In the genomic region with DNA sequence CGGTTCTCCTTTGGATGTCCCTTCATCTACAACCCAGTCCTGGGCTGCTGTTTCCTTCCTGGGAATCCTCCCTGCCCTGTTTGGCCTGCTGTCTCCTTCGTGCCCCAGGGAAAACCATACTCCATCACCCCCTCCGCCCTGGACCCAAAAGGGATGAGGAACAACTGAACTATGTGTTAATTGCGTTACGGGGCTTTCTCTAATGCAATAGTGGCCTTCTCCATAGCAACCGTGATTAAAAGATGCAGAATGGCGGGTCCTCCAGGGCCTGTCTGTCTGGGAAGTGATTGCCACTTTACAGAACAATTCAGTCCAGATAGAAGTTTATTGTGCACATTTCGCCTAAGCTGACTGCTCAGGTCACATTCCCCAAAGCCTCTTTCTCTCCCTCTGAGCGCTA, we compare ENCODE assay signal across 21 cellular contexts.
A peak's percentile ranks its signal among the peaks of the same experiment; 100 is the strongest.
DNase-seq lines count a peak whose midpoint lies in the region; ATAC-seq and TF ChIP-seq lines count a peak whose summit lies in the region.
"Had no signal": no experiment of that assay in that cellular context is flagged by ENCODE, and none has a peak within 500 bp of the region (broad histone marks: within the 10 kb centered on the region; RNA-seq: fewer than 3 reads in every experiment).

No MANE protein-coding gene starts in this region.

- ATAC-seq in stimulated activated naive CD8-positive, alpha-beta T cell treated with anti-CD3 and anti-CD28 coated beads, Interleukin-15, amount 100 ng/mL, for 72 hours, result no peak
- ATAC-seq: mucosa of descending colon; stimulated activated naive CD8-positive, alpha-beta T cell treated with anti-CD3 and anti-CD28 coated beads, Interleukin-15, Interleukin-2, amounts not matched to agents 100 U/mL and 50 U/mL, for 24 hours had no signal

- no peak overlapping the region for H3K27ac Mint-ChIP-seq in stimulated activated naive CD8-positive, alpha-beta T cell treated with anti-CD3 and anti-CD28 coated beads, Interleukin-15, amount 100 ng/mL, for 72 hours
- H3K27ac Mint-ChIP-seq: activated CD4-positive, alpha-beta T cell treated with anti-CD3 and anti-CD28 coated beads, Interleukin-2, amount 10 ng/mL, durations not matched to agents 24 days and 14 days; activated naive CD8-positive, alpha-beta T cell treated with anti-CD3 and anti-CD28 coated beads, Interleukin-2, amount 10 ng/mL, durations not matched to agents 7 days and 5 days had no signal

- no peak overlapping the region for H3K4me3 Mint-ChIP-seq in stimulated activated naive CD8-positive, alpha-beta T cell treated with anti-CD3 and anti-CD28 coated beads, Interleukin-15, amount 100 ng/mL, for 72 hours
- H3K4me3 Mint-ChIP-seq: activated CD4-positive, alpha-beta T cell treated with anti-CD3 and anti-CD28 coated beads, Interleukin-2, amount 10 ng/mL, durations not matched to agents 24 days and 14 days; activated naive CD8-positive, alpha-beta T cell treated with anti-CD3 and anti-CD28 coated beads, Interleukin-2, amount 10 ng/mL, durations not matched to agents 7 days and 5 days had no signal

- H3K36me3 ChIP-seq in BE2C (no peaks in the 10 kb centered on the region), ectodermal cell (ENCODE audit: control insufficient read depth, insufficient read depth, low read length) (no peaks in the 10 kb centered on the region), A673 (ENCODE audit: insufficient read depth, low read length, poor library complexity, severe bottlenecking) (no peaks in the 10 kb centered on the region)
- H3K36me3 ChIP-seq: pancreas, spleen had no signal

- no TSS peak for BruUV-seq in A673 (replicated peaks; lab: Mats Ljungman, UMichigan)

- H3K27me3 ChIP-seq in BE2C, result no peaks in the 10 kb centered on the region
- H3K27me3 ChIP-seq in ectodermal cell (ENCODE audit: control insufficient read depth, insufficient read depth, low read length, poor library complexity, severe bottlenecking), result no peaks in the 10 kb centered on the region
- peaks cover 46% of the 10 kb centered on the region for H3K27me3 ChIP-seq in A673 (replicated peaks; ENCODE audit: insufficient read depth, low read depth, low read length, poor library complexity)
- H3K27me3 ChIP-seq: pancreas had no signal

- H3K27ac ChIP-seq in ectodermal cell (ENCODE audit: insufficient read depth, low read depth, low read length, poor library complexity, severe bottlenecking) (peak overlapping the region; percentile 44), A673 (ENCODE audit: low read depth, low read length, poor library complexity, severe bottlenecking) (no peak overlapping the region)
- H3K27ac ChIP-seq: pancreas had no signal

- DNase-seq in BE2C (peak; percentile 77), NCI-H82 (lab: John Stamatoyannopoulos, UW) (peak; percentile 77), islet precursor cell (peak; percentile 96), A673 (ENCODE audit: low spot score) (no peak), posterior cingulate gyrus (no peak)
- no peak for DNase-seq in activated CD4-positive, alpha-beta T cell treated with anti-CD3 and anti-CD28 coated beads, Interleukin-2, amount 50 U/mL, for 4 hours
- DNase-seq in stimulated activated naive CD8-positive, alpha-beta T cell treated with anti-CD3 and anti-CD28 coated beads, Interleukin-15, amount 100 ng/mL, for 72 hours, result no peak
- DNase-seq: ACHN; activated CD4-positive, alpha-beta T cell treated with anti-CD3 and anti-CD28 coated beads, Interleukin-2, amount 10 ng/mL, durations not matched to agents 24 days and 14 days; activated naive CD8-positive, alpha-beta T cell treated with anti-CD3 and anti-CD28 coated beads, Interleukin-2, amount 10 ng/mL, durations not matched to agents 7 days and 5 days; cerebellar nuclear complex; GDM1; IMR-90; kidney; mucosa of descending colon; NCI-H2081 treated with DMSO at 0.1 percent for 48 hours; pancreas; spleen; stimulated activated naive CD8-positive, alpha-beta T cell treated with anti-CD3 and anti-CD28 coated beads, Interleukin-15, Interleukin-2, amounts not matched to agents 100 U/mL and 50 U/mL, for 24 hours; T1000 had no signal

- intact Hi-C loops in A673 (cut with micrococcal nuclease; ENCODE audit: unreplicated experiment) (no loop called here), posterior cingulate gyrus (cut with DNase I) (no loop called here)

- H3K4me1 Mint-ChIP-seq in stimulated activated naive CD8-positive, alpha-beta T cell treated with anti-CD3 and anti-CD28 coated beads, Interleukin-15, amount 100 ng/mL, for 72 hours, result no peaks in the 10 kb centered on the region
- H3K4me1 Mint-ChIP-seq: activated CD4-positive, alpha-beta T cell treated with anti-CD3 and anti-CD28 coated beads, Interleukin-2, amount 10 ng/mL, durations not matched to agents 24 days and 14 days; activated naive CD8-positive, alpha-beta T cell treated with anti-CD3 and anti-CD28 coated beads, Interleukin-2, amount 10 ng/mL, durations not matched to agents 7 days and 5 days had no signal

- H3K4me3 ChIP-seq in BE2C (ENCODE audit: low read depth, low read length) (peak overlapping the region; percentile 1; the same call in 1 of the 2 replicates), ectodermal cell (ENCODE audit: insufficient read depth, low read depth, low read length) (no peak overlapping the region), A673 (ENCODE audit: low read depth, low read length, poor library complexity, severe bottlenecking) (no peak overlapping the region)
- H3K4me3 ChIP-seq: mucosa of descending colon, pancreas, spleen had no signal

- CTCF ChIA-PET in A673 (lab: Charles Lee), result interaction anchor here (0.6 kb wide), 1 partner anchor 177 kb away, joined by 8 read pairs; no protein-coding TSS in a partner anchor

- peaks cover 42% of the 10 kb centered on the region for H3K27me3 Mint-ChIP-seq in stimulated activated naive CD8-positive, alpha-beta T cell treated with anti-CD3 and anti-CD28 coated beads, Interleukin-15, amount 100 ng/mL, for 72 hours

- POLR2A ChIA-PET in A673 (lab: Charles Lee; ENCODE audit: low non-redundant PET), result no interaction called here

- H3K4me1 ChIP-seq in BE2C (peaks cover 25% of the 10 kb centered on the region), ectodermal cell (ENCODE audit: control insufficient read depth, insufficient read depth, low read length) (peaks cover 38% of the 10 kb centered on the region), A673 (ENCODE audit: insufficient read depth, low read length, poor library complexity, severe bottlenecking) (no peaks in the 10 kb centered on the region)
- H3K4me1 ChIP-seq: pancreas, spleen had no signal

- TF ChIP-seq CTCF in BE2C (IDR thresholded peaks at IDR 0.05; ENCODE audit: low read depth, low read length) (no peak), A673 (conservative IDR thresholded peaks at IDR 0.05; ENCODE audit: low read depth, low read length) (no peak)

- H3K9me3 ChIP-seq in BE2C (no peaks in the 10 kb centered on the region; the same call in 1 of the 2 replicates), ectodermal cell (ENCODE audit: control insufficient read depth, low read length) (no peaks in the 10 kb centered on the region), A673 (ENCODE audit: low read depth, low read length, poor library complexity, severe bottlenecking) (no peaks in the 10 kb centered on the region)
- H3K9me3 ChIP-seq: mucosa of descending colon, pancreas, spleen had no signal

- H3K9me3 Mint-ChIP-seq in stimulated activated naive CD8-positive, alpha-beta T cell treated with anti-CD3 and anti-CD28 coated beads, Interleukin-15, amount 100 ng/mL, for 72 hours, result no peaks in the 10 kb centered on the region
- H3K9me3 Mint-ChIP-seq: activated CD4-positive, alpha-beta T cell treated with anti-CD3 and anti-CD28 coated beads, Interleukin-2, amount 10 ng/mL, durations not matched to agents 24 days and 14 days; activated naive CD8-positive, alpha-beta T cell treated with anti-CD3 and anti-CD28 coated beads, Interleukin-2, amount 10 ng/mL, durations not matched to agents 7 days and 5 days had no signal

- WGBS in ectodermal cell, 2 experiments, result 30 to 41% methylated on average over 8 to 9 of the region's 9 CpGs

Comparison
In these comparisons a context has a peak if more than half of its experiments do, and no peak if none do; other contexts are left out.
1. DNase-seq: peak in BE2C (single experiment), NCI-H82 (single experiment) and islet precursor cell (single experiment); none in A673 (single experiment), posterior cingulate gyrus (0 of 10), activated CD4-positive, alpha-beta T cell treated with anti-CD3 and anti-CD28 coated beads, Interleukin-2, amount 50 U/mL, for 4 hours (0 of 2) and stimulated activated naive CD8-positive, alpha-beta T cell treated with anti-CD3 and anti-CD28 coated beads, Interleukin-15, amount 100 ng/mL, for 72 hours (0 of 2).